21 cellular contexts compared by ENCODE assay signal in genomic region chr13:83125791-83126190, GRCh38.
"Had no signal": no experiment of that assay in that cellular context is flagged by ENCODE, and none has a peak within 500 bp of the region (broad histone marks: within the 10 kb centered on the region; RNA-seq: fewer than 3 reads in every experiment).

No MANE protein-coding gene starts in this region.

- H3K36me3 ChIP-seq: gastroesophageal sphincter, heart left ventricle, pancreas, right lobe of liver, thoracic aorta, tibial nerve, upper lobe of left lung had no signal

- FAIRE-seq: pancreas, small intestine, urothelium cell line had no signal

- H3K9me3 ChIP-seq: gastroesophageal sphincter, heart left ventricle, pancreas, right lobe of liver, thoracic aorta, tibial nerve, upper lobe of left lung had no signal

- DNase-seq: effector CD8-positive, alpha-beta T cell; endodermal cell; foreskin fibroblast; heart left ventricle; kidney; natural killer cell; pancreas; retina; right lobe of liver; small intestine; stimulated activated CD4-positive, alpha-beta T cell treated with anti-CD3 and anti-CD28 coated beads, Interleukin-15, amount 100 ng/mL, for 24 hours; stimulated activated CD4-positive, alpha-beta T cell treated with anti-CD3 and anti-CD28 coated beads, Interleukin-2, amount 100 ng/mL, for 48 hours; stimulated activated naive B cell treated with anti-CD40 and anti-IgM and Interleukin-4, amounts not matched to agents 10 μg/mL and 1 μg/mL and 100 μg/mL, for 72 hours; upper lobe of left lung had no signal

- H3K4me1 ChIP-seq: gastroesophageal sphincter, heart left ventricle, pancreas, right lobe of liver, tibial nerve, upper lobe of left lung had no signal

- H3K4me3 ChIP-seq: gastroesophageal sphincter, heart left ventricle, hepatocyte, lung, pancreas, right lobe of liver, thoracic aorta, tibial nerve, upper lobe of left lung had no signal

- H3K27ac ChIP-seq: epithelial cell of prostate, gastroesophageal sphincter, heart left ventricle, hepatocyte, pancreas, right lobe of liver, thoracic aorta, tibial nerve, upper lobe of left lung had no signal

- H3K27me3 ChIP-seq: gastroesophageal sphincter, heart left ventricle, hepatocyte, pancreas, right lobe of liver, tibial nerve, upper lobe of left lung had no signal
